In genomic region chr3:159814161-159814560, GRCh38 we compare ENCODE assay signal across 11 cellular contexts. TPM values are rescaled to one million over a fixed set of nuclear protein-coding genes. Genes with fewer than 3 reads are reported as not detected.
DNase-seq lines count a peak whose midpoint lies in the region; ATAC-seq and FAIRE-seq lines count a peak whose summit lies in the region.
"Had no signal": no experiment of that assay in that cellular context is flagged by ENCODE, and none has a peak within 500 bp of the region (broad histone marks: within the 10 kb centered on the region; RNA-seq: fewer than 3 reads in every experiment).

No MANE protein-coding gene starts in this region.

- peak; percentile 40 for ATAC-seq in GM19463 (IDR thresholded peaks at IDR 0.05; ENCODE audit: unreplicated experiment)
- no peak for ATAC-seq in GM18519 (IDR thresholded peaks at IDR 0.05; ENCODE audit: low FRiP score, unreplicated experiment)

- H3K27me3 ChIP-seq in small intestine (ENCODE audit: control insufficient read depth in 2 of 2, insufficient read depth in 2 of 2, low read length in 2 of 2) = no peaks in the 10 kb centered on the region
- H3K27me3 ChIP-seq: SJSA1 had no signal

- no peaks in the 10 kb centered on the region for H3K36me3 ChIP-seq in small intestine (ENCODE audit: control insufficient read depth in 2 of 2, insufficient read depth in 2 of 2, low read length in 2 of 2)

- no peak overlapping the region for H3K27ac ChIP-seq in small intestine (ENCODE audit: low read depth in 1 of 2, low read length in 1 of 2)
- H3K27ac ChIP-seq: SJSA1 had no signal

- no peak for FAIRE-seq in small intestine (lab: Jason Lieb, UNC)

- WGBS in small intestine, 3 donors = 13 to 41% (median 30%) methylated on average over 5 of the region's 5 CpGs

- DNase-seq in NCI-H2081 (lab: John Stamatoyannopoulos, UW) = peak; percentile 72 to 90
- peak; percentile 59 to 78 for DNase-seq in dermis microvascular lymphatic vessel endothelial cell (ENCODE audit: low read depth in 2 of 2)
- DNase-seq in small intestine = peak; percentile 16
- DNase-seq in OCI-M1 (lab: John Stamatoyannopoulos, UW) = no peak
- DNase-seq in pons (ENCODE audit: low spot score) = no peak
- DNase-seq: HCEC 1CT, KG1, posterior cingulate gyrus had no signal

- H3K9me3 ChIP-seq in small intestine (ENCODE audit: control insufficient read depth, low read depth) = no peaks in the 10 kb centered on the region
- H3K9me3 ChIP-seq: SJSA1 had no signal

- H3K4me3 ChIP-seq in small intestine (ENCODE audit: low read depth in 1 of 2, low read length in 2 of 2) = no peak overlapping the region
- H3K4me3 ChIP-seq: SJSA1 had no signal

- H3K4me1 ChIP-seq in small intestine (ENCODE audit: control insufficient read depth in 2 of 2, insufficient read depth in 1 of 2, low read depth in 1 of 2, low read length in 1 of 2) = no peaks in the 10 kb centered on the region

RNA-seq across cellular contexts. Expression of gene SCHIP1, which starts 25.5 kb away (rescaled TPM):
- 2.7 TPM in 2 replicates for total RNA-seq in dermis microvascular lymphatic vessel endothelial cell
- polyA plus RNA-seq in small intestine = 1 to 10 TPM in 1 of 3 donors, under 1 TPM in 1, not detected in 1; 0.54 to 3.5 TPM

Comparison
In these comparisons a context has a peak if more than half of its experiments do, and no peak if none do; other contexts are left out.
1. DNase-seq: peak in NCI-H2081 (2 of 2), dermis microvascular lymphatic vessel endothelial cell (2 of 2) and small intestine (single experiment); none in OCI-M1 (single experiment) and pons (single experiment).